In genomic region chr7:30984359-30985107, GRCh38 we compare ENCODE assay signal across 8 cellular contexts. TPM values are rescaled to one million over a fixed set of nuclear protein-coding genes. Genes with fewer than 3 reads are reported as not detected.
DNase-seq lines count a peak whose midpoint lies in the region; ATAC-seq, FAIRE-seq and TF ChIP-seq lines count a peak whose summit lies in the region.

No MANE protein-coding gene starts in this region.

- H3K27ac ChIP-seq in heart left ventricle = no peak overlapping the region

- peaks cover 0 to 20% (median 10%) of the 10 kb centered on the region in 12 donors for H3K4me1 ChIP-seq in heart left ventricle

- no peak for TF ChIP-seq CTCF in heart left ventricle (IDR thresholded peaks at IDR 0.05)

- H3K4me3 ChIP-seq in heart left ventricle = no peak overlapping the region

- peak; percentile 39 to 58 for ATAC-seq in left cardiac atrium
- ATAC-seq in heart left ventricle = no peak
- ATAC-seq in HG02840 (IDR thresholded peaks at IDR 0.05; ENCODE audit: low FRiP score, unreplicated experiment) = no peak

- no peak for TF ChIP-seq POLR2A in heart left ventricle (IDR thresholded peaks at IDR 0.05)

- H3K36me3 ChIP-seq in heart left ventricle = no peaks in the 10 kb centered on the region

- peaks cover 0 to 13% (median 0%) of the 10 kb centered on the region in 9 donors for H3K27me3 ChIP-seq in heart left ventricle

- no peaks in the 10 kb centered on the region for H3K9me3 ChIP-seq in heart left ventricle

- intact Hi-C loops in left cardiac atrium (cut with DNase I) (loop anchor here (5.0 kb wide), 2 partner anchors 138 to 242 kb away; no protein-coding TSS in a partner anchor), heart left ventricle (cut with DNase I) (loop anchor here in 4 of 10 donors (1.0 to 10.0 kb wide), 5 partner anchors 68 to 650 kb away; partner anchors contain the start of gene ADCYAP1R1 (in 1 of the 4))

- WGBS in heart left ventricle, 4 donors = 71 to 74% (median 73%) methylated on average over 13 of the region's 13 CpGs

- DNase-seq in left cardiac atrium (no peak), heart left ventricle (no peak), T1000 (lab: John Stamatoyannopoulos, UW) (peak; percentile 26), foreskin melanocyte (peak; percentile 18), urothelium cell line (ENCODE audit: low spot score) (peak; percentile 71), NCI-H2081 treated with DMSO at 0.1 percent for 48 hours (lab: John Stamatoyannopoulos, UW) (no peak), KG1 (lab: John Stamatoyannopoulos, UW) (no peak)

- peak; percentile 46 for FAIRE-seq in urothelium cell line (lab: Jason Lieb, UNC)

RNA-seq across cellular contexts. Expression of gene GHRHR, which starts 20.8 kb away (rescaled TPM):
- total RNA-seq in left cardiac atrium (not detected), heart left ventricle (not detected)
- not detected for polyA plus RNA-seq in heart left ventricle

Comparison
In these comparisons a context has a peak if more than half of its experiments do, and no peak if none do; other contexts are left out.
1. ATAC-seq: peak in left cardiac atrium (2 of 2); none in heart left ventricle (0 of 4) and HG02840 (single experiment).
2. DNase-seq: peak in T1000 (single experiment), foreskin melanocyte (single experiment) and urothelium cell line (single experiment); none in left cardiac atrium (single experiment), heart left ventricle (0 of 5), NCI-H2081 treated with DMSO at 0.1 percent for 48 hours (single experiment) and KG1 (single experiment).